Comparison of ENCODE assay signal across 8 cellular contexts in the genomic region with DNA sequence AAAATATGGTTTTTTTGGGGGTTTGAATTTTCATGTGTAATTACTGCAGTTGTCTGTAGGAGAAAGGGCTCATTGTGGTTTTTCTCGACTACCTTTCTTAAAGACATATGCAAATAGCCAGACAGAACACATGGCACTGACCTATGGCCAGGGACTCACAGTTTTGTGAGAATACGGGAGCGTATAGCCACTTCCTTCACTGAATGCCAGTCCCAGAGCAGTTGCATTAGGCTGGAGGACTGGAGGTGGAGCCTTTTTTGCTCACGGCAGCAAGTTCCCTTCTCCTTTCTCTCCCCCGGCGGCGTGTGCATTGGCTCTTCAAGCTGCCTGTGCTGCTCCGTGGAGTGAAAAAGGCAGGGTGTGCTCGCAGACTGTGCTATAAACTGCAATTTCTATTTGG.
DNase-seq lines count a peak whose midpoint lies in the region; ATAC-seq and TF ChIP-seq lines count a peak whose summit lies in the region.

No MANE protein-coding gene starts in this region.

- no peaks in the 10 kb centered on the region for H4K20me1 ChIP-seq in Loucy (ENCODE audit: insufficient read depth, low read length, poor library complexity, severe bottlenecking)

- H3K9ac ChIP-seq in Loucy (ENCODE audit: low read depth, low read length, poor library complexity, severe bottlenecking): peak overlapping the region; percentile 43

- DNase-seq in CD8-positive, alpha-beta memory T cell: peak in 1 of 5 donors; percentile 38
- peak; percentile 40 for DNase-seq in brain microvascular endothelial cell
- peak; percentile 18 for DNase-seq in retinal pigment epithelial cell (ENCODE audit: low read depth)
- no peak for DNase-seq in NCI-H187 (lab: John Stamatoyannopoulos, UW)

- peaks cover 0 to 4% (median 3%) of the 10 kb centered on the region in 3 donors for H3K36me3 Mint-ChIP-seq in CD8-positive, alpha-beta memory T cell

- H2AFZ ChIP-seq in Loucy (ENCODE audit: low read length): peak overlapping the region; percentile 29

- no peaks in the 10 kb centered on the region for H3K79me2 ChIP-seq in Loucy (ENCODE audit: insufficient read depth, low read length)

- H3K9me2 ChIP-seq in Loucy (replicated peaks; ENCODE audit: low read depth, low read length): no peaks in the 10 kb centered on the region

- H3K27me3 ChIP-seq in CD8-positive, alpha-beta memory T cell (ENCODE audit: insufficient read depth, low read length, poor library complexity, severe bottlenecking): no peaks in the 10 kb centered on the region
- H3K27me3 ChIP-seq in Loucy (ENCODE audit: insufficient read depth, low read length, poor library complexity, severe bottlenecking) (no peaks in the 10 kb centered on the region), brain microvascular endothelial cell (replicated peaks) (no peaks in the 10 kb centered on the region)

- H3K27ac ChIP-seq in CD8-positive, alpha-beta memory T cell (ENCODE audit: low read depth, low read length): no peak overlapping the region
- H3K27ac ChIP-seq in brain microvascular endothelial cell: no peak overlapping the region

- peak overlapping the region in 1 of 8 donors; percentile 59 for H3K27ac Mint-ChIP-seq in CD8-positive, alpha-beta memory T cell

- in situ Hi-C loops in brain microvascular endothelial cell (cut with HindIII; ENCODE audit: low pct_ligation_motif_present, low sequenced_read_pairs): no loop called here

- CTCF ChIA-PET in CD8-positive, alpha-beta memory T cell (lab: Charles Lee): interaction anchor here (1.2 kb wide), 1 partner anchor 67 kb away, joined by 3 read pairs; no protein-coding TSS in a partner anchor

- no peak for TF ChIP-seq CTCF in Loucy (conservative IDR thresholded peaks at IDR 0.05; ENCODE audit: low read length)
- no peak for TF ChIP-seq CTCF in brain microvascular endothelial cell (IDR thresholded peaks at IDR 0.05; ENCODE audit: low read depth, low read length, missing control alignments)
- TF ChIP-seq CTCF in retinal pigment epithelial cell (conservative IDR thresholded peaks at IDR 0.05; ENCODE audit: low read depth, low read length): no peak

- peaks cover 21 to 62% (median 34%) of the 10 kb centered on the region in 3 donors for H3K4me1 Mint-ChIP-seq in CD8-positive, alpha-beta memory T cell

- POLR2A ChIA-PET in CD8-positive, alpha-beta memory T cell (lab: Charles Lee): no interaction called here

- no peaks in the 10 kb centered on the region for H3K27me3 Mint-ChIP-seq in CD8-positive, alpha-beta memory T cell

- H3K36me3 ChIP-seq in CD8-positive, alpha-beta memory T cell (ENCODE audit: insufficient read depth, low read length): no peaks in the 10 kb centered on the region
- no peaks in the 10 kb centered on the region for H3K36me3 ChIP-seq in Loucy (ENCODE audit: insufficient read depth, low read length)
- no peaks in the 10 kb centered on the region for H3K36me3 ChIP-seq in brain microvascular endothelial cell (replicated peaks)

- no peaks in the 10 kb centered on the region for H3K9me3 ChIP-seq in CD8-positive, alpha-beta memory T cell (ENCODE audit: low read length)
- no peaks in the 10 kb centered on the region for H3K9me3 ChIP-seq in Loucy (ENCODE audit: insufficient read depth, low read depth, low read length)

- peak overlapping the region; percentile 70 for H3K4me2 ChIP-seq in Loucy (ENCODE audit: low read depth, low read length, poor library complexity, severe bottlenecking)

- no peaks in the 10 kb centered on the region for H3F3A ChIP-seq in Loucy (ENCODE audit: low read depth)

- H3K4me3 ChIP-seq in CD8-positive, alpha-beta memory T cell (ENCODE audit: low read length): peak overlapping the region; percentile 17
- H3K4me3 ChIP-seq in Loucy (ENCODE audit: low read length, poor library complexity, severe bottlenecking): peak overlapping the region; percentile 61
- H3K4me3 ChIP-seq in brain microvascular endothelial cell (ENCODE audit: low read depth, low read length): peak overlapping the region; percentile 43
- peak overlapping the region; percentile 44 for H3K4me3 ChIP-seq in iPS-11a (ENCODE audit: low read depth, low read length)
- peak overlapping the region; percentile 57 for H3K4me3 ChIP-seq in retinal pigment epithelial cell (ENCODE audit: low read length)

- peak overlapping the region in 3 of 7 donors; percentile 13 to 45 (median 36) for H3K4me3 Mint-ChIP-seq in CD8-positive, alpha-beta memory T cell

- peaks cover 20% of the 10 kb centered on the region for H3K4me1 ChIP-seq in CD8-positive, alpha-beta memory T cell (ENCODE audit: insufficient read depth, low read length)
- H3K4me1 ChIP-seq in Loucy (ENCODE audit: insufficient read depth, low read length, poor library complexity, severe bottlenecking): peaks cover 31% of the 10 kb centered on the region

- ATAC-seq in GM21423 (IDR thresholded peaks at IDR 0.05; ENCODE audit: unreplicated experiment) (peak; percentile 96), GM21360 (IDR thresholded peaks at IDR 0.05; ENCODE audit: unreplicated experiment) (no peak)

- no peaks in the 10 kb centered on the region for H3K9me3 Mint-ChIP-seq in CD8-positive, alpha-beta memory T cell

Comparison
In these comparisons a context has a peak if more than half of its experiments do, and no peak if none do; other contexts are left out.
1. DNase-seq: peak in brain microvascular endothelial cell (single experiment) and retinal pigment epithelial cell (single experiment); none in NCI-H187 (0 of 2).
2. Peak in every context shown above with its lines, with median percentiles within 50 percentile points of each other: H3K4me3 ChIP-seq.